In genomic region chr10:70295321-70295720, GRCh38 we compare ENCODE assay signal across 18 cellular contexts. TPM values are rescaled to one million over a fixed set of nuclear protein-coding genes. Genes with fewer than 3 reads are reported as not detected.
"Had no signal": no experiment of that assay in that cellular context is flagged by ENCODE, and none has a peak within 500 bp of the region (broad histone marks: within the 10 kb centered on the region; RNA-seq: fewer than 3 reads in every experiment).

No MANE protein-coding gene starts in this region.

- H3K27me3 ChIP-seq: colonic mucosa, left lung, neural progenitor cell, ovary, spleen had no signal

- H3K36me3 ChIP-seq: colonic mucosa, left lung, neural progenitor cell, ovary, spleen had no signal

- H3K4me1 ChIP-seq: colonic mucosa, neural progenitor cell had no signal

- H3K4me3 ChIP-seq: colonic mucosa, left lung, neural progenitor cell, ovary, spleen had no signal

- ATAC-seq: activated T-cell treated with anti-CD3 and anti-CD28 coated beads, Interleukin-2, amount 50 U/mL, for 72 hours; sciatic nerve; stimulated activated naive CD8-positive, alpha-beta T cell treated with anti-CD3 and anti-CD28 coated beads, Interleukin-15, amount 100 ng/mL, for 72 hours had no signal

- H3K27ac ChIP-seq: colonic mucosa, neural progenitor cell had no signal

- DNase-seq: activated CD4-positive, alpha-beta T cell treated with anti-CD3 and anti-CD28 coated beads, Interleukin-2, amount 10 ng/mL, durations not matched to agents 7 days and 5 days; activated CD8-positive, alpha-beta memory T cell treated with anti-CD3 and anti-CD28 coated beads, Interleukin-2, amount 50 U/mL, for 48 hours; activated gamma-delta T cell; activated T-cell treated with anti-CD3 and anti-CD28 coated beads, Interleukin-2, amount 50 U/mL, for 72 hours; amniotic stem cell; caudate nucleus; colonic mucosa; islet precursor cell; left lung; mammary epithelial cell; naive B cell; spleen; stimulated activated naive CD8-positive, alpha-beta T cell treated with anti-CD3 and anti-CD28 coated beads, Interleukin-15, amount 100 ng/mL, for 72 hours had no signal

- H3K4me3 Mint-ChIP-seq: activated CD4-positive, alpha-beta T cell treated with anti-CD3 and anti-CD28 coated beads, Interleukin-2, amount 10 ng/mL, durations not matched to agents 7 days and 5 days; activated naive CD8-positive, alpha-beta T cell; activated T-cell treated with anti-CD3 and anti-CD28 coated beads, Interleukin-2, amount 50 U/mL, for 72 hours; naive B cell; neural progenitor cell; stimulated activated naive CD8-positive, alpha-beta T cell treated with anti-CD3 and anti-CD28 coated beads, Interleukin-15, amount 100 ng/mL, for 72 hours; type B pancreatic cell had no signal

- H3K27me3 Mint-ChIP-seq: activated CD4-positive, alpha-beta T cell treated with anti-CD3 and anti-CD28 coated beads, Interleukin-2, amount 10 ng/mL, durations not matched to agents 7 days and 5 days; activated naive CD8-positive, alpha-beta T cell; stimulated activated naive CD8-positive, alpha-beta T cell treated with anti-CD3 and anti-CD28 coated beads, Interleukin-15, amount 100 ng/mL, for 72 hours; type B pancreatic cell had no signal

- H3K36me3 Mint-ChIP-seq: activated naive CD8-positive, alpha-beta T cell; naive B cell; neural progenitor cell; type B pancreatic cell had no signal

- H3K27ac Mint-ChIP-seq: activated CD4-positive, alpha-beta T cell treated with anti-CD3 and anti-CD28 coated beads, Interleukin-2, amount 10 ng/mL, durations not matched to agents 7 days and 5 days; activated naive CD8-positive, alpha-beta T cell; activated T-cell treated with anti-CD3 and anti-CD28 coated beads, Interleukin-2, amount 50 U/mL, for 72 hours; naive B cell; neural progenitor cell; stimulated activated naive CD8-positive, alpha-beta T cell treated with anti-CD3 and anti-CD28 coated beads, Interleukin-15, amount 100 ng/mL, for 72 hours; type B pancreatic cell had no signal

- H2AFZ ChIP-seq: neural progenitor cell had no signal

- H3K9me3 ChIP-seq: colonic mucosa, left lung, ovary, spleen had no signal

- H3K9me3 Mint-ChIP-seq: activated CD4-positive, alpha-beta T cell treated with anti-CD3 and anti-CD28 coated beads, Interleukin-2, amount 10 ng/mL, durations not matched to agents 7 days and 5 days; activated T-cell treated with anti-CD3 and anti-CD28 coated beads, Interleukin-2, amount 50 U/mL, for 72 hours; naive B cell; neural progenitor cell; stimulated activated naive CD8-positive, alpha-beta T cell treated with anti-CD3 and anti-CD28 coated beads, Interleukin-15, amount 100 ng/mL, for 72 hours; type B pancreatic cell had no signal

- H3K4me2 ChIP-seq: neural progenitor cell had no signal

- H3K9ac ChIP-seq: neural progenitor cell had no signal

RNA-seq across cellular contexts. Expression of gene NPFFR1, which starts 11.5 kb away (rescaled TPM):
- total RNA-seq: activated CD4-positive, alpha-beta T cell treated with anti-CD3 and anti-CD28 coated beads, Interleukin-2, amount 10 ng/mL, durations not matched to agents 7 days and 5 days had no signal
